1 cellular context compared by ENCODE assay signal in the genomic region with DNA sequence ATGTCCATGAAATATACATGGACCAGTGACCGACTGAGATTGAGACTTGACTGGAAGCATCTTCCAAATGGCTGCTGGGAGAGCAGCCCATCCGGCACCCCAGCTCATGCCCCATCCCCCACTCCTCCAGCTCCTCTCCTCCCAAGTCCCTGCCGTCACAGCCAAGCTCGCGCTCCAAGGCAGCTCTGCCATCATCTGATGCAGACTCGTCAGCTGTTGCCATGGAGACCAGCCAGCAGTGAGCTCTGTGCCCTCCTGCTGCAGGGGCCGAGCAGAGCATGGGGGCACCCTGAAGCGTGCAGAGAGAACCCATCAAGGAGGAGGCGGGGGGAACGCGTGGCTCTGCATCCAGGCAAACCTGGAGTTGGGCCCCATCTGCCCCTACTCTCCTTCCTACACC.
TF ChIP-seq lines count a peak whose summit lies in the region.

No MANE protein-coding gene starts in this region.

TF ChIP-seq in H1, 55 proteins besides CTCF, POLR2A, EP300 and RAD21 (continued from another document):
- TF ChIP-seq ZNF274 (IDR thresholded peaks at IDR 0.05; ENCODE audit: borderline replicate concordance, extremely low read depth, low read length): no peak
- TF ChIP-seq, protein P1, sequence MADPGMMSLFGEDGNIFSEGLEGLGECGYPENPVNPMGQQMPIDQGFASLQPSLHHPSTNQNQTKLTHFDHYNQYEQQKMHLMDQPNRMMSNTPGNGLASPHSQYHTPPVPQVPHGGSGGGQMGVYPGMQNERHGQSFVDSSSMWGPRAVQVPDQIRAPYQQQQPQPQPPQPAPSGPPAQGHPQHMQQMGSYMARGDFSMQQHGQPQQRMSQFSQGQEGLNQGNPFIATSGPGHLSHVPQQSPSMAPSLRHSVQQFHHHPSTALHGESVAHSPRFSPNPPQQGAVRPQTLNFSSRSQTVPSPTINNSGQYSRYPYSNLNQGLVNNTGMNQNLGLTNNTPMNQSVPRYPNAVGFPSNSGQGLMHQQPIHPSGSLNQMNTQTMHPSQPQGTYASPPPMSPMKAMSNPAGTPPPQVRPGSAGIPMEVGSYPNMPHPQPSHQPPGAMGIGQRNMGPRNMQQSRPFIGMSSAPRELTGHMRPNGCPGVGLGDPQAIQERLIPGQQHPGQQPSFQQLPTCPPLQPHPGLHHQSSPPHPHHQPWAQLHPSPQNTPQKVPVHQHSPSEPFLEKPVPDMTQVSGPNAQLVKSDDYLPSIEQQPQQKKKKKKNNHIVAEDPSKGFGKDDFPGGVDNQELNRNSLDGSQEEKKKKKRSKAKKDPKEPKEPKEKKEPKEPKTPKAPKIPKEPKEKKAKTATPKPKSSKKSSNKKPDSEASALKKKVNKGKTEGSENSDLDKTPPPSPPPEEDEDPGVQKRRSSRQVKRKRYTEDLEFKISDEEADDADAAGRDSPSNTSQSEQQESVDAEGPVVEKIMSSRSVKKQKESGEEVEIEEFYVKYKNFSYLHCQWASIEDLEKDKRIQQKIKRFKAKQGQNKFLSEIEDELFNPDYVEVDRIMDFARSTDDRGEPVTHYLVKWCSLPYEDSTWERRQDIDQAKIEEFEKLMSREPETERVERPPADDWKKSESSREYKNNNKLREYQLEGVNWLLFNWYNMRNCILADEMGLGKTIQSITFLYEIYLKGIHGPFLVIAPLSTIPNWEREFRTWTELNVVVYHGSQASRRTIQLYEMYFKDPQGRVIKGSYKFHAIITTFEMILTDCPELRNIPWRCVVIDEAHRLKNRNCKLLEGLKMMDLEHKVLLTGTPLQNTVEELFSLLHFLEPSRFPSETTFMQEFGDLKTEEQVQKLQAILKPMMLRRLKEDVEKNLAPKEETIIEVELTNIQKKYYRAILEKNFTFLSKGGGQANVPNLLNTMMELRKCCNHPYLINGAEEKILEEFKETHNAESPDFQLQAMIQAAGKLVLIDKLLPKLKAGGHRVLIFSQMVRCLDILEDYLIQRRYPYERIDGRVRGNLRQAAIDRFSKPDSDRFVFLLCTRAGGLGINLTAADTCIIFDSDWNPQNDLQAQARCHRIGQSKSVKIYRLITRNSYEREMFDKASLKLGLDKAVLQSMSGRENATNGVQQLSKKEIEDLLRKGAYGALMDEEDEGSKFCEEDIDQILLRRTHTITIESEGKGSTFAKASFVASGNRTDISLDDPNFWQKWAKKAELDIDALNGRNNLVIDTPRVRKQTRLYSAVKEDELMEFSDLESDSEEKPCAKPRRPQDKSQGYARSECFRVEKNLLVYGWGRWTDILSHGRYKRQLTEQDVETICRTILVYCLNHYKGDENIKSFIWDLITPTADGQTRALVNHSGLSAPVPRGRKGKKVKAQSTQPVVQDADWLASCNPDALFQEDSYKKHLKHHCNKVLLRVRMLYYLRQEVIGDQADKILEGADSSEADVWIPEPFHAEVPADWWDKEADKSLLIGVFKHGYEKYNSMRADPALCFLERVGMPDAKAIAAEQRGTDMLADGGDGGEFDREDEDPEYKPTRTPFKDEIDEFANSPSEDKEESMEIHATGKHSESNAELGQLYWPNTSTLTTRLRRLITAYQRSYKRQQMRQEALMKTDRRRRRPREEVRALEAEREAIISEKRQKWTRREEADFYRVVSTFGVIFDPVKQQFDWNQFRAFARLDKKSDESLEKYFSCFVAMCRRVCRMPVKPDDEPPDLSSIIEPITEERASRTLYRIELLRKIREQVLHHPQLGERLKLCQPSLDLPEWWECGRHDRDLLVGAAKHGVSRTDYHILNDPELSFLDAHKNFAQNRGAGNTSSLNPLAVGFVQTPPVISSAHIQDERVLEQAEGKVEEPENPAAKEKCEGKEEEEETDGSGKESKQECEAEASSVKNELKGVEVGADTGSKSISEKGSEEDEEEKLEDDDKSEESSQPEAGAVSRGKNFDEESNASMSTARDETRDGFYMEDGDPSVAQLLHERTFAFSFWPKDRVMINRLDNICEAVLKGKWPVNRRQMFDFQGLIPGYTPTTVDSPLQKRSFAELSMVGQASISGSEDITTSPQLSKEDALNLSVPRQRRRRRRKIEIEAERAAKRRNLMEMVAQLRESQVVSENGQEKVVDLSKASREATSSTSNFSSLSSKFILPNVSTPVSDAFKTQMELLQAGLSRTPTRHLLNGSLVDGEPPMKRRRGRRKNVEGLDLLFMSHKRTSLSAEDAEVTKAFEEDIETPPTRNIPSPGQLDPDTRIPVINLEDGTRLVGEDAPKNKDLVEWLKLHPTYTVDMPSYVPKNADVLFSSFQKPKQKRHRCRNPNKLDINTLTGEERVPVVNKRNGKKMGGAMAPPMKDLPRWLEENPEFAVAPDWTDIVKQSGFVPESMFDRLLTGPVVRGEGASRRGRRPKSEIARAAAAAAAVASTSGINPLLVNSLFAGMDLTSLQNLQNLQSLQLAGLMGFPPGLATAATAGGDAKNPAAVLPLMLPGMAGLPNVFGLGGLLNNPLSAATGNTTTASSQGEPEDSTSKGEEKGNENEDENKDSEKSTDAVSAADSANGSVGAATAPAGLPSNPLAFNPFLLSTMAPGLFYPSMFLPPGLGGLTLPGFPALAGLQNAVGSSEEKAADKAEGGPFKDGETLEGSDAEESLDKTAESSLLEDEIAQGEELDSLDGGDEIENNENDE (IDR thresholded peaks at IDR 0.05; ENCODE audit: insufficient replicate concordance, low read length): no peak
- TF ChIP-seq SIN3A (conservative IDR thresholded peaks at IDR 0.05 in 1 of 2, IDR thresholded peaks at IDR 0.05 in 1 of 2; ENCODE audit: low read depth in 1 of 2, low read length in 2 of 2): 0 out of 4 replicates have a peak, but pooled peaks of 1 of the 2 experiments have one; percentile 49
- no peak for TF ChIP-seq CHD1 (IDR thresholded peaks at IDR 0.05; ENCODE audit: low read depth, low read length)
- TF ChIP-seq RNF2 (IDR thresholded peaks at IDR 0.05; ENCODE audit: borderline replicate concordance, low read depth, low read length, missing control alignments, poor library complexity, severe bottlenecking): no peak
- TF ChIP-seq GABPA (IDR thresholded peaks at IDR 0.05; ENCODE audit: borderline replicate concordance, insufficient read depth, low read length): no peak
- no peak for TF ChIP-seq HDAC6 (IDR thresholded peaks at IDR 0.05; ENCODE audit: low read depth, low read length)
- TF ChIP-seq CREB1 (IDR thresholded peaks at IDR 0.05): peak; percentile 88
- no peak for TF ChIP-seq SAP30 (IDR thresholded peaks at IDR 0.05; ENCODE audit: insufficient read depth, insufficient replicate concordance, low read length)
- no peak for TF ChIP-seq TBP (IDR thresholded peaks at IDR 0.05; ENCODE audit: low read depth, low read length)
- TF ChIP-seq YY1 (IDR thresholded peaks at IDR 0.05; ENCODE audit: low read depth, low read length): 0 out of 2 replicates have a peak, but pooled peaks have one; percentile 16
- TF ChIP-seq MAFK (IDR thresholded peaks at IDR 0.05; ENCODE audit: low read depth, low read length): no peak
- TF ChIP-seq NANOG (IDR thresholded peaks at IDR 0.05; ENCODE audit: insufficient read depth, low read depth, low read length, poor library complexity, severe bottlenecking): no peak
- no peak for TF ChIP-seq CEBPB (IDR thresholded peaks at IDR 0.05; ENCODE audit: low read depth, low read length)
- TF ChIP-seq SIX5 (IDR thresholded peaks at IDR 0.05; ENCODE audit: low read depth, low read length): no peak
- TF ChIP-seq JUND (IDR thresholded peaks at IDR 0.05; ENCODE audit: low read length): no peak
- TF ChIP-seq, protein P2, sequence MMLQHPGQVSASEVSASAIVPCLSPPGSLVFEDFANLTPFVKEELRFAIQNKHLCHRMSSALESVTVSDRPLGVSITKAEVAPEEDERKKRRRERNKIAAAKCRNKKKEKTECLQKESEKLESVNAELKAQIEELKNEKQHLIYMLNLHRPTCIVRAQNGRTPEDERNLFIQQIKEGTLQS (IDR thresholded peaks at IDR 0.05; ENCODE audit: insufficient read depth, low read depth, low read length): no peak
